21 cellular contexts compared by ENCODE assay signal in the genomic region with DNA sequence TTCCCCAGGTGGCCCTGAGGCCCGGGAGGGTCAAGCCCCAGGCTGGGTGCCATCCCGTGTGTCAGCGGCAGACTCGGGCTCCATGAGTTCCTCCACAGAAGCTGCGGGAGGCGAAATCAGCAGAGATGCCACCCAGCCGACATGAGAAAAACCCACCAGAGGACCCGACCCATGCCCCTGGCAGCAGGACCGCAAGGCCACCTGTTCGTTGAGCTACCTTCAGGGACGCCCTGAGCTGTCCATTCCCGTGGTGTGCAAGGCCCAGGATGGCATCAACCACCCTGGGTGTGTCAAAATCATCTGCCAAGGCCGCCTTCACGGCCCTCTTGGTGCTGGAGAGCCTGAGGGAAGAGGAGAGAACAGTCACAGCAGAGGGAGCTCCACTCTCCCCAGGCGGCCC.
"Had no signal": no experiment of that assay in that cellular context is flagged by ENCODE, and none has a peak within 500 bp of the region (broad histone marks: within the 10 kb centered on the region; RNA-seq: fewer than 3 reads in every experiment).

No MANE protein-coding gene starts in this region.

- H3K36me3 ChIP-seq: breast epithelium had no signal

- H3K4me1 ChIP-seq: breast epithelium had no signal

- H3K9me3 Mint-ChIP-seq: activated B cell treated with CpG ODN at 0.5 μM for 24 hours; activated CD4-positive, alpha-beta memory T cell treated with anti-CD3 and anti-CD28 coated beads, Interleukin-2, amount 10 ng/mL, durations not matched to agents 7 days and 5 days; activated naive CD4-positive, alpha-beta T cell treated with anti-CD3 and anti-CD28 coated beads, Interleukin-2, amount 50 U/mL, for 24 hours; effector memory CD8-positive, alpha-beta T cell; mesothelial cell of epicardium; nephron; T-cell had no signal

- H3K4me1 Mint-ChIP-seq: activated naive CD4-positive, alpha-beta T cell treated with anti-CD3 and anti-CD28 coated beads, Interleukin-2, amount 50 U/mL, for 24 hours; mesothelial cell of epicardium had no signal

- H3K9ac ChIP-seq: SK-N-SH had no signal

- H3K4me3 ChIP-seq: ascending aorta, breast epithelium, lower lobe of right lung, skin epidermis, stomach, testis, upper lobe of left lung had no signal

- H3K9me3 ChIP-seq: ascending aorta, breast epithelium, lower lobe of right lung, SK-N-SH, stomach, testis, upper lobe of left lung had no signal

- H3K27me3 Mint-ChIP-seq: activated B cell treated with CpG ODN at 0.5 μM for 24 hours; activated CD4-positive, alpha-beta memory T cell treated with anti-CD3 and anti-CD28 coated beads, Interleukin-2, amount 10 ng/mL, durations not matched to agents 7 days and 5 days; activated naive CD4-positive, alpha-beta T cell treated with anti-CD3 and anti-CD28 coated beads, Interleukin-2, amount 50 U/mL, for 24 hours; effector memory CD8-positive, alpha-beta T cell; progenitor cell of endocrine pancreas; T-cell had no signal

- H3K27ac ChIP-seq: ascending aorta, breast epithelium, lower lobe of right lung, skin epidermis, testis, upper lobe of left lung had no signal

- H3K27me3 ChIP-seq: ascending aorta, breast epithelium, stomach, testis, upper lobe of left lung had no signal

- H3K4me2 ChIP-seq: SK-N-SH had no signal

- H3K4me3 Mint-ChIP-seq: activated B cell treated with CpG ODN at 0.5 μM for 24 hours; activated CD4-positive, alpha-beta memory T cell treated with anti-CD3 and anti-CD28 coated beads, Interleukin-2, amount 10 ng/mL, durations not matched to agents 7 days and 5 days; activated naive CD4-positive, alpha-beta T cell treated with anti-CD3 and anti-CD28 coated beads, Interleukin-2, amount 50 U/mL, for 24 hours; effector memory CD8-positive, alpha-beta T cell; mesothelial cell of epicardium; nephron; T-cell had no signal

- H3K27ac Mint-ChIP-seq: activated B cell treated with CpG ODN at 0.5 μM for 24 hours; activated CD4-positive, alpha-beta memory T cell treated with anti-CD3 and anti-CD28 coated beads, Interleukin-2, amount 10 ng/mL, durations not matched to agents 7 days and 5 days; activated naive CD4-positive, alpha-beta T cell treated with anti-CD3 and anti-CD28 coated beads, Interleukin-2, amount 50 U/mL, for 24 hours; mesothelial cell of epicardium; nephron; progenitor cell of endocrine pancreas had no signal

- DNase-seq: activated B cell treated with CpG ODN at 0.5 μM for 24 hours; activated CD4-positive, alpha-beta memory T cell treated with anti-CD3 and anti-CD28 coated beads, Interleukin-2, amount 10 ng/mL, durations not matched to agents 7 days and 5 days; activated CD4-positive, alpha-beta T cell treated with anti-CD3 and anti-CD28 coated beads for 4 hours; activated effector memory CD4-positive, alpha-beta T cell treated with anti-CD3 and anti-CD28 coated beads, Interleukin-2, amount 50 U/mL, for 16 hours; cerebellar nuclear complex; effector memory CD8-positive, alpha-beta T cell; lower lobe of right lung; SK-N-SH; stimulated activated CD4-positive, alpha-beta T cell treated with anti-CD3 and anti-CD28 coated beads, Interleukin-15, amount 100 ng/mL, for 24 hours; stimulated activated CD4-positive, alpha-beta T cell treated with anti-CD3 and anti-CD28 coated beads, Interleukin-2, amount 100 ng/mL, for 48 hours; stomach; T-cell; testis had no signal
